8 cellular contexts compared by ENCODE assay signal in the genomic region with DNA sequence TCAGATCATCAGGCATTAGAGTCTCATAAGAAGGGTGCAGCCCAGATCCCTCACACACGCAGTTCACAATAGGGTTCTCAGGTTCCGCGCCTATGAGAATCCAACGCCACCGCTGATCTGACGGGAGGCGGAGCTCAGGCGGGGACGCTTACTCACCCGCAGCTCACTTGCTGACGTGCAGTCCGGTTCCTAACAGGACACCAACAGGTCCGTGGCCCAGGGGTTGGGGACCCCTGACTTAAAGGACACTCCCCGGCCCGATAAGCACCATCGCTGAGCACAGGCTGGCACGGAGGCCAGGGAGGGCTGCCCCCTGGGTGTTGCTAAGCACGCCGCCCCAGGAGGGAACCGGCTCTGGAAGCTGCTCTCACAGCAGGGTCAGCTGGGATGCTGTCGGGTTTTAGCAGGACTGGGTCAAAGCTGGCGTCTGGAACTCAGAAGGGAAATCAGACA. TPM values are rescaled to one million over a fixed set of nuclear protein-coding genes. Genes with fewer than 3 reads are reported as not detected.
DNase-seq lines count a peak whose midpoint lies in the region; ATAC-seq, FAIRE-seq and TF ChIP-seq lines count a peak whose summit lies in the region.

No MANE protein-coding gene starts in this region.

- H4K20me1 ChIP-seq in hepatocyte (ENCODE audit: insufficient read depth, poor library complexity, severe bottlenecking) = no peaks in the 10 kb centered on the region

- H3K9me2 ChIP-seq in hepatocyte (replicated peaks; ENCODE audit: insufficient read depth) = no peaks in the 10 kb centered on the region

- H3K9me3 Mint-ChIP-seq in activated naive CD8-positive, alpha-beta T cell treated with anti-CD3 and anti-CD28 coated beads, Interleukin-2, amount 10 ng/mL, durations not matched to agents 7 days and 5 days = no peaks in the 10 kb centered on the region

- no peak for TF ChIP-seq CTCF in hepatocyte (IDR thresholded peaks at IDR 0.05; ENCODE audit: poor library complexity)

- no peak overlapping the region for H2AFZ ChIP-seq in hepatocyte

- no peaks in the 10 kb centered on the region for H3K36me3 ChIP-seq in hepatocyte (replicated peaks; ENCODE audit: insufficient read depth, low read depth)
- no peaks in the 10 kb centered on the region for H3K36me3 ChIP-seq in small intestine (ENCODE audit: control insufficient read depth in 2 of 2, insufficient read depth in 2 of 2, low read length in 2 of 2)

- H3K27me3 Mint-ChIP-seq in activated naive CD8-positive, alpha-beta T cell treated with anti-CD3 and anti-CD28 coated beads, Interleukin-2, amount 10 ng/mL, durations not matched to agents 7 days and 5 days = peaks cover 46% of the 10 kb centered on the region

- H3K27me3 ChIP-seq in hepatocyte = no peaks in the 10 kb centered on the region
- H3K27me3 ChIP-seq in small intestine (ENCODE audit: control insufficient read depth in 2 of 2, insufficient read depth in 2 of 2, low read length in 2 of 2) = no peaks in the 10 kb centered on the region

- no peak overlapping the region for H3K27ac Mint-ChIP-seq in activated naive CD8-positive, alpha-beta T cell treated with anti-CD3 and anti-CD28 coated beads, Interleukin-2, amount 10 ng/mL, durations not matched to agents 7 days and 5 days

- no peak overlapping the region for H3K4me3 ChIP-seq in hepatocyte
- peak overlapping the region in 1 of 2 donors; percentile 35 for H3K4me3 ChIP-seq in small intestine (ENCODE audit: low read depth in 1 of 2, low read length in 2 of 2)

- H3K79me2 ChIP-seq in hepatocyte = no peaks in the 10 kb centered on the region

- peak; percentile 41 for ATAC-seq in activated naive CD8-positive, alpha-beta T cell treated with anti-CD3 and anti-CD28 coated beads, Interleukin-2, amount 10 ng/mL, durations not matched to agents 7 days and 5 days (ENCODE audit: low read depth)
- no peak for ATAC-seq in GM18873 (IDR thresholded peaks at IDR 0.05; ENCODE audit: low FRiP score, unreplicated experiment)

- peaks cover 24% of the 10 kb centered on the region for H3K4me1 ChIP-seq in hepatocyte (ENCODE audit: insufficient read depth)
- H3K4me1 ChIP-seq in small intestine (ENCODE audit: control insufficient read depth in 2 of 2, insufficient read depth in 1 of 2, low read depth in 1 of 2, low read length in 1 of 2) = peaks cover 3 to 5% of the 10 kb centered on the region in 2 donors

- no peaks in the 10 kb centered on the region for H3K36me3 Mint-ChIP-seq in activated naive CD8-positive, alpha-beta T cell treated with anti-CD3 and anti-CD28 coated beads, Interleukin-2, amount 10 ng/mL, durations not matched to agents 7 days and 5 days

- H3K4me2 ChIP-seq in hepatocyte = peak overlapping the region; percentile 72

- H3K27ac ChIP-seq in hepatocyte (peak overlapping the region; percentile 81), small intestine (ENCODE audit: low read depth in 1 of 2, low read length in 1 of 2) (peak overlapping the region; percentile 93)

- FAIRE-seq in small intestine (lab: Jason Lieb, UNC) = no peak
- FAIRE-seq in RCC 7860 (lab: Jason Lieb, UNC) = no peak

- H3K4me1 Mint-ChIP-seq in activated naive CD8-positive, alpha-beta T cell treated with anti-CD3 and anti-CD28 coated beads, Interleukin-2, amount 10 ng/mL, durations not matched to agents 7 days and 5 days = peaks cover 16% of the 10 kb centered on the region

- peak overlapping the region; percentile 53 for H3K4me3 Mint-ChIP-seq in activated naive CD8-positive, alpha-beta T cell treated with anti-CD3 and anti-CD28 coated beads, Interleukin-2, amount 10 ng/mL, durations not matched to agents 7 days and 5 days

- 34% methylated on average over 22 of the region's 22 CpGs for WGBS in hepatocyte (ENCODE audit: low lambda C conversion rate, missing lambda C conversion rate)
- WGBS in small intestine, 3 donors = 7 to 15% (median 13%) methylated on average over 22 of the region's 22 CpGs

- DNase-seq in stimulated activated naive CD4-positive, alpha-beta T cell treated with Interleukin-2 at 50 U/mL for 16 hours (lab: John Stamatoyannopoulos, UW) = peak; percentile 20
- no peak for DNase-seq in stimulated activated naive CD4-positive, alpha-beta T cell (lab: John Stamatoyannopoulos, UW)
- peak; percentile 43 for DNase-seq in activated naive CD8-positive, alpha-beta T cell treated with anti-CD3 and anti-CD28 coated beads, Interleukin-2, amount 10 ng/mL, durations not matched to agents 7 days and 5 days
- DNase-seq in hepatocyte (ENCODE audit: low spot score) (peak; percentile 78), small intestine (peak; percentile 83), RCC 7860 (ENCODE audit: low spot score) (no peak), hepatic stellate cell (ENCODE audit: low spot score) (no peak)

- H3K9me3 ChIP-seq in hepatocyte (ENCODE audit: low read depth) (no peaks in the 10 kb centered on the region), small intestine (ENCODE audit: control insufficient read depth, low read depth) (no peaks in the 10 kb centered on the region)

- POLR2A ChIA-PET in activated naive CD8-positive, alpha-beta T cell treated with anti-CD3 and anti-CD28 coated beads, Interleukin-2, amount 10 ng/mL, durations not matched to agents 7 days and 5 days (lab: Charles Lee) = interaction anchor here (1.5 kb wide), 1 partner anchor 10 kb away, joined by 3 read pairs; no protein-coding TSS in a partner anchor

RNA-seq across cellular contexts. Expression of a gene that starts 30.1 kb away (rescaled TPM):
- total RNA-seq in activated naive CD8-positive, alpha-beta T cell treated with anti-CD3 and anti-CD28 coated beads, Interleukin-2, amount 10 ng/mL, durations not matched to agents 7 days and 5 days = 1 to 10 TPM in 1 of 2 experiments, under 1 TPM in 1; 0.86 to 1.0 TPM
- 6.6 and 8.6 TPM in 2 replicates for total RNA-seq in hepatocyte
- polyA plus RNA-seq in hepatocyte = 6.4 and 7.9 TPM in 2 replicates
- 10 to 100 TPM in 1 of 3 donors, 1 to 10 TPM in 2; 2.2 to 13.4 (median 6.3) TPM for polyA plus RNA-seq in small intestine

Comparison
In these comparisons a context has a peak if more than half of its experiments do, and no peak if none do; other contexts are left out.
1. DNase-seq: peak in stimulated activated naive CD4-positive, alpha-beta T cell treated with Interleukin-2 at 50 U/mL for 16 hours (single experiment), activated naive CD8-positive, alpha-beta T cell treated with anti-CD3 and anti-CD28 coated beads, Interleukin-2, amount 10 ng/mL, durations not matched to agents 7 days and 5 days (single experiment), hepatocyte (single experiment) and small intestine (single experiment); none in stimulated activated naive CD4-positive, alpha-beta T cell (0 of 6), RCC 7860 (single experiment) and hepatic stellate cell (single experiment).